ENCODE assay signal across 14 cellular contexts in the genomic region with DNA sequence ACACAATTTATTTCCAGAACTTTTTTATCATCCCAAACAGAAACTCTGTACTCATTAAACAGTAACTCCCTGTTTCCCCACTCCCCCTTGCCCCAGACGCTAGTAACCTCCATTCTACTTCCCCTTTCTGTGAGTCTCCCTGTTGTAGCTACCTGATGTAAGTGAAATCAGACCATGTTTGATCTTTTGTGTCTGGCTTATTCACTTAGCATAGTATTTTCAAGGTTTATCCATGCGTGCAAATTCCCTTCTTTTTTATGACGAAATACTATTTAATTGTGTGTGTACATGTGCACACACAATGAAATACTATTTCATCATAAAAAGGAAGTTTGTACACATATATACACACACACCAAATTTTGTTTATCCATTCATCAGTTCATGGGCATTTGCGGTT. TPM values are rescaled to one million over a fixed set of nuclear protein-coding genes. Genes with fewer than 3 reads are reported as not detected.
DNase-seq lines count a peak whose midpoint lies in the region; ATAC-seq, FAIRE-seq and TF ChIP-seq lines count a peak whose summit lies in the region.
"Had no signal": no experiment of that assay in that cellular context is flagged by ENCODE, and none has a peak within 500 bp of the region (broad histone marks: within the 10 kb centered on the region; RNA-seq: fewer than 3 reads in every experiment).

No MANE protein-coding gene starts in this region.

- POLR2A ChIA-PET in K562 (lab: Yijun Ruan, JAX): no interaction called here
- POLR2A ChIA-PET in CD8-positive, alpha-beta T cell (lab: Charles Lee): no interaction called here

- TF ChIP-seq EP300 in K562 (IDR thresholded peaks at IDR 0.05; ENCODE audit: low read length): no peak

- intact Hi-C loops in K562 (cut with micrococcal nuclease) (no loop called here), left ventricle myocardium superior (cut with micrococcal nuclease) (no loop called here)
- intact Hi-C loops in CD8-positive, alpha-beta T cell (cut with DNase I, micrococcal nuclease): no loop called here

- H3K36me3 ChIP-seq in K562 (ENCODE audit: control insufficient read depth, insufficient read depth, low read length): no peaks in the 10 kb centered on the region
- H3K36me3 ChIP-seq in CD8-positive, alpha-beta T cell (ENCODE audit: insufficient read depth, low read length): no peaks in the 10 kb centered on the region

- no peak for TF ChIP-seq POLR2A in K562 (conservative IDR thresholded peaks at IDR 0.05)

- H3K27me3 Mint-ChIP-seq in CD8-positive, alpha-beta T cell (ENCODE audit: low read depth): peaks cover 4% of the 10 kb centered on the region

- TF ChIP-seq CTCF in GM13976 (IDR thresholded peaks at IDR 0.05; ENCODE audit: borderline replicate concordance, control extremely low read depth, extremely low read depth, insufficient read depth, missing control alignments) (no peak), K562 (IDR thresholded peaks at IDR 0.05 in 2 of 3, conservative IDR thresholded peaks at IDR 0.05 in 1 of 3; ENCODE audit: insufficient read depth in 2 of 3, low read depth in 1 of 3, low read length in 3 of 3) (no peak)
- no peak for TF ChIP-seq CTCF in CD8-positive, alpha-beta T cell (IDR thresholded peaks at IDR 0.05)

- CTCF ChIA-PET in K562 (lab: Yijun Ruan, JAX; ENCODE audit: low intra/inter-chr PET ratio): no interaction called here
- CTCF ChIA-PET in CD8-positive, alpha-beta T cell (lab: Charles Lee): interaction anchor here (0.9 kb wide), 1 partner anchor 39 kb away, joined by 3 read pairs; no protein-coding TSS in a partner anchor

- H3K27ac ChIP-seq in K562 (ENCODE audit: extremely low read depth, low read depth, low read length) (no peak overlapping the region), substantia nigra (ENCODE audit: low read depth, low read length, poor library complexity, severe bottlenecking) (no peak overlapping the region)
- H3K27ac ChIP-seq in CD8-positive, alpha-beta T cell (ENCODE audit: low read depth, low read length): no peak overlapping the region
- H3K27ac ChIP-seq: C4-2B had no signal

- in situ Hi-C loops in GM13976 (cut with MboI; ENCODE audit: low sequenced_read_pairs, unreplicated experiment) (no loop called here), K562 (cut with MboI) (no loop called here)

- H3K27me3 ChIP-seq in K562 (ENCODE audit: control insufficient read depth in 2 of 2, insufficient read depth in 2 of 2, low read length in 2 of 2): peaks cover 9 to 13% of the 10 kb centered on the region in 2 experiments; a peak in 3 of 5 replicates
- no peaks in the 10 kb centered on the region for H3K27me3 ChIP-seq in CD8-positive, alpha-beta T cell (ENCODE audit: insufficient read depth, low read length)

- 0 out of 2 replicates have a peak, but pooled peaks cover 3% of the 10 kb centered on the region for H4K20me1 ChIP-seq in K562 (replicated peaks; ENCODE audit: control insufficient read depth, insufficient read depth, low read length)

- no peaks in the 10 kb centered on the region for H3K9me1 ChIP-seq in K562 (ENCODE audit: control insufficient read depth, insufficient read depth, low read length)

- no peak overlapping the region for H3K27ac Mint-ChIP-seq in CD8-positive, alpha-beta T cell

- H2AFZ ChIP-seq in K562 (ENCODE audit: low read depth, low read length): no peak overlapping the region

- no peak overlapping the region for H3K9ac ChIP-seq in K562 (ENCODE audit: insufficient read depth in 1 of 2, low read depth in 2 of 2, low read length in 2 of 2)

- no peak overlapping the region for H3K4me3 Mint-ChIP-seq in CD8-positive, alpha-beta T cell

- H3K4me1 ChIP-seq in K562 (replicated peaks in 1 of 2; ENCODE audit: control insufficient read depth in 2 of 2, insufficient read depth in 2 of 2, low read length in 2 of 2): peaks cover 4 to 8% of the 10 kb centered on the region in 2 experiments; a peak in 4 of 5 replicates
- H3K4me1 ChIP-seq in CD8-positive, alpha-beta T cell (ENCODE audit: insufficient read depth, low read length): peaks cover 8% of the 10 kb centered on the region

- H3K79me2 ChIP-seq in K562 (ENCODE audit: control insufficient read depth, insufficient read depth, low read length): no peaks in the 10 kb centered on the region

- no peaks in the 10 kb centered on the region for H3K9me3 ChIP-seq in K562 (replicated peaks; ENCODE audit: control insufficient read depth, insufficient read depth, low read depth, low read length)
- H3K9me3 ChIP-seq in CD8-positive, alpha-beta T cell (ENCODE audit: low read length): no peaks in the 10 kb centered on the region

- no TSS peak for BruUV-seq in K562 (replicated peaks; lab: Mats Ljungman, UMichigan)

- no peak for TF ChIP-seq RAD21 in K562 (CRISPR knock-in tag; conservative IDR thresholded peaks at IDR 0.05 in 1 of 2, IDR thresholded peaks at IDR 0.05 in 1 of 2)

- 5% methylated on average over 4 of the region's 4 CpGs for WGBS in K562 (ENCODE audit: insufficient coverage, low coverage, missing lambda C conversion rate)

- H3K36me3 Mint-ChIP-seq in CD8-positive, alpha-beta T cell: no peaks in the 10 kb centered on the region

- FAIRE-seq in K562 (lab: Jason Lieb, UNC): no peak

- peaks cover 28% of the 10 kb centered on the region for H3K4me1 Mint-ChIP-seq in CD8-positive, alpha-beta T cell (ENCODE audit: low read depth)

- ATAC-seq in GM21619 (IDR thresholded peaks at IDR 0.05; ENCODE audit: unreplicated experiment) (peak; percentile 40), HG03520 (IDR thresholded peaks at IDR 0.05; ENCODE audit: unreplicated experiment) (peak; percentile 56), K562 (no peak), left ventricle myocardium superior (no peak)
- ATAC-seq in CD8-positive, alpha-beta T cell: no peak
- ATAC-seq in activated CD4-positive, CD25-positive, alpha-beta regulatory T cell treated with anti-CD3 and anti-CD28 coated beads, Interleukin-2, amount 50 U/mL, for 24 hours: no peak
- ATAC-seq: HCT116 had no signal

- H3K4me2 ChIP-seq in K562 (ENCODE audit: insufficient read depth, low read length): no peak overlapping the region

- H3K4me3 ChIP-seq in K562: no peak overlapping the region
- no peak overlapping the region for H3K4me3 ChIP-seq in CD8-positive, alpha-beta T cell (ENCODE audit: low read depth, low read length)

- no peaks in the 10 kb centered on the region for H3K9me3 Mint-ChIP-seq in CD8-positive, alpha-beta T cell

- DNase-seq in GM13976 (ENCODE audit: low spot score) (peak; percentile 39), K562 (ENCODE audit: extremely low read depth in 1 of 4, low spot score in 3 of 4) (no peak), left ventricle myocardium superior (no peak), substantia nigra (lab: John Stamatoyannopoulos, UW) (no peak)
- DNase-seq in CD8-positive, alpha-beta T cell: no peak
- DNase-seq: NCI-H526 treated with DMSO at 0.1 percent for 48 hours; stimulated activated CD4-positive, alpha-beta T cell treated with anti-CD3 and anti-CD28 coated beads, Interleukin-4, amount 100 ng/mL, for 1 hour had no signal

TF ChIP-seq in K562, 482 proteins besides CTCF, POLR2A, EP300 and RAD21 (continues in another document):
- TF ChIP-seq ZNF324 (CRISPR knock-in tag; IDR thresholded peaks at IDR 0.05): no peak

RNA-seq across cellular contexts. Expression of gene PKD2, which starts 5.2 kb away (rescaled TPM):
- total RNA-seq in K562 (2011; cell fraction: chromatin; rRNA removed; ENCODE audit: low replicate concordance): 1.6 and 2.1 TPM in 2 replicates
- total RNA-seq in K562 (2011; cell fraction: nucleolus; rRNA removed): 0.50 and 1.1 TPM in 2 replicates
- total RNA-seq in K562 (2011; cell fraction: nucleoplasm; rRNA removed): 0.53 and 0.59 TPM in 2 replicates
- total RNA-seq in K562 (2014; rRNA removed) (0.12 and 0.45 TPM in 2 replicates), K562 (2014; rRNA removed; fragmentation: Illumina TruSeq; extraction: Trizol) (0.58 and 0.89 TPM in 2 replicates), K562 (2015; rRNA removed; fragmentation: Illumina TruSeq; extraction: Trizol) (0.87 and 1.2 TPM in 2 replicates), K562 (2021) (0.45 and 0.47 TPM in 2 replicates), left ventricle myocardium superior (13.3 TPM)
- polyA plus RNA-seq in K562 (2011; rRNA removed) (0.35 and 0.57 TPM in 2 replicates), K562 (2014; fragmentation: Illumina TruSeq; extraction: Trizol) (0.34 and 0.36 TPM in 2 replicates), K562 (2014; fragmentation: Nextera tagmentation; extraction: Ambion mirVana) (under 1 TPM; 0.11 to 0.14 TPM), K562 (2014; rRNA removed) (0.38 and 0.49 TPM in 2 replicates)
- polyA plus RNA-seq in K562 (2011; cell fraction: cytosol; rRNA removed): 0.06 and 0.34 TPM in 2 replicates
- polyA plus RNA-seq in K562 (2011; cell fraction: nucleus; rRNA removed): 0.53 and 1.3 TPM in 2 replicates
- 0.39 and 0.96 TPM in 2 replicates for polyA plus RNA-seq in K562 (2012)
- polyA minus RNA-seq in K562 (2011; rRNA and poly(A)+ RNA removed): 1.0 and 1.7 TPM in 2 replicates
- polyA minus RNA-seq in K562 (2011; cell fraction: cytosol; rRNA and poly(A)+ RNA removed): 0.29 and 0.64 TPM in 2 replicates
- polyA minus RNA-seq in K562 (2011; cell fraction: nucleus; rRNA and poly(A)+ RNA removed): 0.27 and 1.1 TPM in 2 replicates
- 1 to 10 TPM; 3.0 to 3.2 TPM for total RNA-seq in CD8-positive, alpha-beta T cell

RNA-seq across cellular contexts. Expression of gene SPP1, which starts 37.1 kb away (rescaled TPM):
- total RNA-seq in K562 (2011; cell fraction: chromatin; rRNA removed; ENCODE audit: low replicate concordance): not detected in 2 replicates
- not detected in 2 replicates for total RNA-seq in K562 (2011; cell fraction: nucleolus; rRNA removed)
- total RNA-seq in K562 (2011; cell fraction: nucleoplasm; rRNA removed): not detected in 2 replicates
- total RNA-seq in K562 (2014; rRNA removed) (not detected in 2 replicates), K562 (2014; rRNA removed; fragmentation: Illumina TruSeq; extraction: Trizol) (not detected in 2 replicates), K562 (2015; rRNA removed; fragmentation: Illumina TruSeq; extraction: Trizol) (not detected in 2 replicates), K562 (2021) (0.64 and 0.81 TPM in 2 replicates), left ventricle myocardium superior (2.7 TPM)
- polyA plus RNA-seq in K562 (2011; rRNA removed) (not detected in 2 replicates), K562 (2014; fragmentation: Illumina TruSeq; extraction: Trizol) (not detected in 2 replicates), K562 (2014; fragmentation: Nextera tagmentation; extraction: Ambion mirVana) (under 1 TPM in 1 of 2 experiments, not detected in 1; 0.10 TPM), K562 (2014; rRNA removed) (not detected in 2 replicates)
- 0.16 TPM in 1 of 2 replicates, not detected in the other for polyA plus RNA-seq in K562 (2011; cell fraction: cytosol; rRNA removed)
- not detected in 2 replicates for polyA plus RNA-seq in K562 (2011; cell fraction: nucleus; rRNA removed)
- 0.11 TPM in 1 of 2 replicates, not detected in the other for polyA plus RNA-seq in K562 (2012)
- not detected in 2 replicates for polyA minus RNA-seq in K562 (2011; rRNA and poly(A)+ RNA removed)
- 1.1 TPM in 1 of 2 replicates, not detected in the other for polyA minus RNA-seq in K562 (2011; cell fraction: cytosol; rRNA and poly(A)+ RNA removed)
- not detected in 2 replicates for polyA minus RNA-seq in K562 (2011; cell fraction: nucleus; rRNA and poly(A)+ RNA removed)
- total RNA-seq in CD8-positive, alpha-beta T cell: not detected
- total RNA-seq: dermis microvascular lymphatic vessel endothelial cell, lung microvascular endothelial cell had no signal

Comparison
In these comparisons a context has a peak if more than half of its experiments do, and no peak if none do; other contexts are left out.
1. ATAC-seq: peak in GM21619 (single experiment) and HG03520 (single experiment); none in K562 (single experiment), CD8-positive, alpha-beta T cell (single experiment), left ventricle myocardium superior (single experiment) and activated CD4-positive, CD25-positive, alpha-beta regulatory T cell treated with anti-CD3 and anti-CD28 coated beads, Interleukin-2, amount 50 U/mL, for 24 hours (0 of 2).